Comparison of ENCODE assay signal across 26 cellular contexts in the genomic region with DNA sequence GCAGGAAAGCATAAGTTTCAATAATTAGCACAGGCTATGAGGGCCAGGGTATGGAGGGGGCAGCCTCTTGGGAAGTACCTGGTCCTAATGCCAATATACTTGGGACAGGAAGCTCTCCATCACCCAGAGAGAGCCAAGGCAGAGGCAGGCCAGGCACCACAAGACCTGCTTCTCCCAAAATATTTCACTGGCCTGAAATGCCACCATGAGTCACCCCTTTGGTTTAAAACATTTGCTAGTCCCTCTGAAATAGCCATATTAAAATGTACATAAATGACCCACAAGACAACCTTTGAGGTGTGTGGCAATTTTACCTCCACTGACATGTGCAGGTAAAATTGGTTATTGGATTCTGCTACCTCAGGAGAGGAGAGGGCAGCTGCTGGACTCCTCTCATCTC. TPM values are rescaled to one million over a fixed set of nuclear protein-coding genes. Genes with fewer than 3 reads are reported as not detected.
"Had no signal": no experiment of that assay in that cellular context is flagged by ENCODE, and none has a peak within 500 bp of the region (broad histone marks: within the 10 kb centered on the region; RNA-seq: fewer than 3 reads in every experiment).

No MANE protein-coding gene starts in this region.

- H3K27ac ChIP-seq: SK-N-MC, VCaP had no signal

- DNase-seq: activated CD4-positive, alpha-beta memory T cell treated with anti-CD3 and anti-CD28 coated beads for 36 hours; activated CD4-positive, alpha-beta T cell treated with anti-CD3 and anti-CD28 coated beads, Interleukin-2, amount 10 ng/mL, durations not matched to agents 7 days and 5 days; activated CD4-positive, CD25-positive, alpha-beta regulatory T cell; activated CD8-positive, alpha-beta memory T cell treated with anti-CD3 and anti-CD28 coated beads for 24 hours; activated gamma-delta T cell treated with Interleukin-2 at 50 U/mL for 16 hours; activated naive CD4-positive, alpha-beta T cell treated with anti-CD3 and anti-CD28 coated beads, Interleukin-2, amount 10 ng/mL, durations not matched to agents 7 days and 5 days; activated naive CD8-positive, alpha-beta T cell treated with anti-CD3 and anti-CD28 coated beads for 36 hours; activated T-cell treated with anti-CD3 and anti-CD28 coated beads, Interleukin-2, amount 50 U/mL, for 72 hours; cerebellar nuclear complex; Karpas-422; MM.1S; NCI-H1105 treated with DMSO at 0.1 percent for 48 hours; NCI-H146; NCI-H187 treated with DMSO at 0.1 percent for 48 hours; NCI-H2081 treated with DMSO at 0.1 percent for 48 hours; NCI-H446; NCI-H524; RPMI8226; T-cell; T-helper 2 cell; T1000 had no signal

- H3K27ac Mint-ChIP-seq: activated CD4-positive, alpha-beta memory T cell treated with anti-CD3 and anti-CD28 coated beads for 36 hours; activated CD4-positive, alpha-beta T cell treated with anti-CD3 and anti-CD28 coated beads, Interleukin-2, amount 10 ng/mL, durations not matched to agents 7 days and 5 days; activated naive CD4-positive, alpha-beta T cell treated with anti-CD3 and anti-CD28 coated beads, Interleukin-2, amount 10 ng/mL, durations not matched to agents 7 days and 5 days; activated naive CD8-positive, alpha-beta T cell treated with anti-CD3 and anti-CD28 coated beads for 36 hours; activated T-cell treated with anti-CD3 and anti-CD28 coated beads, Interleukin-2, amount 50 U/mL, for 72 hours; activated T-helper 2 cell treated with anti-CD3 and anti-CD28 coated beads, Interferon-gamma antibody, Interleukin-2, Interleukin-4, amounts not matched to agents 10 μg/mL and 5 μg/mL and 100 μg/mL, durations not matched to agents 14 hours and 24 hours and 36 hours; T-cell had no signal

- H3K36me3 Mint-ChIP-seq: activated CD4-positive, alpha-beta memory T cell treated with anti-CD3 and anti-CD28 coated beads for 36 hours; activated naive CD4-positive, alpha-beta T cell treated with anti-CD3 and anti-CD28 coated beads, Interleukin-2, amount 10 ng/mL, durations not matched to agents 7 days and 5 days; activated naive CD8-positive, alpha-beta T cell treated with anti-CD3 and anti-CD28 coated beads for 36 hours; T-cell had no signal

- H3K4me1 Mint-ChIP-seq: activated CD4-positive, alpha-beta T cell treated with anti-CD3 and anti-CD28 coated beads, Interleukin-2, amount 10 ng/mL, durations not matched to agents 7 days and 5 days; activated naive CD4-positive, alpha-beta T cell treated with anti-CD3 and anti-CD28 coated beads, Interleukin-2, amount 10 ng/mL, durations not matched to agents 7 days and 5 days; activated naive CD8-positive, alpha-beta T cell treated with anti-CD3 and anti-CD28 coated beads for 36 hours had no signal

- ATAC-seq: activated T-cell treated with anti-CD3 and anti-CD28 coated beads, Interleukin-2, amount 50 U/mL, for 72 hours; Right ventricle myocardium inferior; T-cell had no signal

- H3K4me3 ChIP-seq: SK-N-MC had no signal

- H3K4me3 Mint-ChIP-seq: activated CD4-positive, alpha-beta memory T cell treated with anti-CD3 and anti-CD28 coated beads for 36 hours; activated CD4-positive, alpha-beta T cell treated with anti-CD3 and anti-CD28 coated beads, Interleukin-2, amount 10 ng/mL, durations not matched to agents 7 days and 5 days; activated naive CD4-positive, alpha-beta T cell treated with anti-CD3 and anti-CD28 coated beads, Interleukin-2, amount 10 ng/mL, durations not matched to agents 7 days and 5 days; activated naive CD8-positive, alpha-beta T cell treated with anti-CD3 and anti-CD28 coated beads for 36 hours; activated T-cell treated with anti-CD3 and anti-CD28 coated beads, Interleukin-2, amount 50 U/mL, for 72 hours; T-cell had no signal

- H3K9me3 Mint-ChIP-seq: activated CD4-positive, alpha-beta memory T cell treated with anti-CD3 and anti-CD28 coated beads for 36 hours; activated CD4-positive, alpha-beta T cell treated with anti-CD3 and anti-CD28 coated beads, Interleukin-2, amount 10 ng/mL, durations not matched to agents 7 days and 5 days; activated naive CD4-positive, alpha-beta T cell treated with anti-CD3 and anti-CD28 coated beads, Interleukin-2, amount 10 ng/mL, durations not matched to agents 7 days and 5 days; activated naive CD8-positive, alpha-beta T cell treated with anti-CD3 and anti-CD28 coated beads for 36 hours; activated T-cell treated with anti-CD3 and anti-CD28 coated beads, Interleukin-2, amount 50 U/mL, for 72 hours; activated T-helper 2 cell treated with anti-CD3 and anti-CD28 coated beads, Interferon-gamma antibody, Interleukin-2, Interleukin-4, amounts not matched to agents 10 μg/mL and 5 μg/mL and 100 μg/mL, durations not matched to agents 14 hours and 24 hours and 36 hours; T-cell had no signal

RNA-seq across cellular contexts. Expression of a gene that starts 23.4 kb away (rescaled TPM):
- total RNA-seq: activated CD4-positive, alpha-beta T cell treated with anti-CD3 and anti-CD28 coated beads, Interleukin-2, amount 10 ng/mL, durations not matched to agents 7 days and 5 days; activated naive CD8-positive, alpha-beta T cell treated with anti-CD3 and anti-CD28 coated beads for 36 hours; activated T-helper 2 cell treated with anti-CD3 and anti-CD28 coated beads, Interferon-gamma antibody, Interleukin-2, Interleukin-4, amounts not matched to agents 10 μg/mL and 5 μg/mL and 100 μg/mL, durations not matched to agents 14 hours and 24 hours and 36 hours had no signal

RNA-seq across cellular contexts. Expression of a gene that starts 49.2 kb away (rescaled TPM):
- total RNA-seq: activated CD4-positive, alpha-beta memory T cell treated with anti-CD3 and anti-CD28 coated beads for 36 hours; activated CD4-positive, alpha-beta T cell treated with anti-CD3 and anti-CD28 coated beads, Interleukin-2, amount 10 ng/mL, durations not matched to agents 7 days and 5 days; activated naive CD8-positive, alpha-beta T cell treated with anti-CD3 and anti-CD28 coated beads for 36 hours; activated T-cell treated with anti-CD3 and anti-CD28 coated beads, Interleukin-2, amount 50 U/mL, for 72 hours; activated T-helper 2 cell treated with anti-CD3 and anti-CD28 coated beads, Interferon-gamma antibody, Interleukin-2, Interleukin-4, amounts not matched to agents 10 μg/mL and 5 μg/mL and 100 μg/mL, durations not matched to agents 14 hours and 24 hours and 36 hours; cardiac septum; Right ventricle myocardium inferior; T-cell had no signal
